ENCODE assay signal across 8 cellular contexts in genomic region chrX:133335027-133335426, GRCh38.
A peak's percentile ranks its signal among the peaks of the same experiment; 100 is the strongest.
DNase-seq lines count a peak whose midpoint lies in the region; ATAC-seq and TF ChIP-seq lines count a peak whose summit lies in the region.

No MANE protein-coding gene starts in this region.

- peak; percentile 8 for DNase-seq in AG09309 (ENCODE audit: low read depth)
- DNase-seq in GM12865 (ENCODE audit: low read depth), result peak; percentile 3
- DNase-seq in OCI-M1 (lab: John Stamatoyannopoulos, UW), result peak; percentile 64
- DNase-seq in fibroblast of gingiva (ENCODE audit: low read depth), result peak; percentile 17
- DNase-seq in retina, result peak; percentile 24
- no peak for DNase-seq in omental fat pad (ENCODE audit: low spot score)
- no peak for DNase-seq in SKM-1 (lab: John Stamatoyannopoulos, UW; ENCODE audit: unreplicated experiment)
- DNase-seq in activated T-cell treated with anti-CD3 and anti-CD28 coated beads, Interleukin-2, amount 50 U/mL, for 1 hour, result no peak

- no peak for ATAC-seq in omental fat pad (ENCODE audit: low FRiP score)

- H3K4me3 ChIP-seq in AG09309 (ENCODE audit: control insufficient read depth, low read depth, low read length) (no peak overlapping the region), GM12865 (ENCODE audit: low read depth, low read length) (no peak overlapping the region)

- peak; percentile 57 for TF ChIP-seq CTCF in AG09309 (IDR thresholded peaks at IDR 0.05; ENCODE audit: control insufficient read depth, insufficient read depth, low read depth, low read length, missing control alignments)
- TF ChIP-seq CTCF in GM12865 (IDR thresholded peaks at IDR 0.05; ENCODE audit: insufficient read depth, low read depth, low read length, missing control alignments), result peak; percentile 25
- no peak for TF ChIP-seq CTCF in omental fat pad (IDR thresholded peaks at IDR 0.05)

Comparison
In these comparisons a context has a peak if more than half of its experiments do, and no peak if none do; other contexts are left out.
1. DNase-seq: peak in AG09309 (single experiment), GM12865 (single experiment), OCI-M1 (single experiment), fibroblast of gingiva (single experiment) and retina (single experiment); none in omental fat pad (single experiment), SKM-1 (single experiment) and activated T-cell treated with anti-CD3 and anti-CD28 coated beads, Interleukin-2, amount 50 U/mL, for 1 hour (single experiment).
2. CTCF ChIP-seq: peak in AG09309 (single experiment) and GM12865 (single experiment); none in omental fat pad (0 of 3).